23 cellular contexts compared by ENCODE assay signal in the genomic region with DNA sequence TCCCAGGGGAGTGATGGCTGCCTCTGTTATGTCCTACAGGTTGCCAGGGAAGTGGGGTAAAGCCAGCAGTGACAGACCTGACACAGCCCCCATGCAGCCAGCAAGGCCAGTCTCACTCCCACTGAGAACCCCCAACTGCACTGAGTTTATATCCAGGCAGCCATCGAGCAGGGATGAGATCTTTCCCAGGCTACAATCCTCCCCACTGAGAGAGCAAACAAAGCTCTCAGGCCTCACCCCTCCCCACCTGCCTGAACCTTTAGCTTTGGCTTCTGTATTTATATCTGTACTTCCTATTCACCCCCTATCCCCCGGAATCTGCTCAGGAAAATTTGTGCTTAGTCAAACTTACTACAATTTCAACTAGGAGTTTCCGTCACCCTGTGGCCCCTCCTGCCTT.
DNase-seq lines count a peak whose midpoint lies in the region; TF ChIP-seq lines count a peak whose summit lies in the region.
"Had no signal": no experiment of that assay in that cellular context is flagged by ENCODE, and none has a peak within 500 bp of the region (broad histone marks: within the 10 kb centered on the region; RNA-seq: fewer than 3 reads in every experiment).

No MANE protein-coding gene starts in this region.

- H3K27me3 ChIP-seq in H7 (ENCODE audit: control insufficient read depth, insufficient read depth, low read length) (no peaks in the 10 kb centered on the region), endodermal cell (ENCODE audit: control insufficient read depth, insufficient read depth, low read length, poor library complexity, severe bottlenecking) (no peaks in the 10 kb centered on the region), mesendoderm (ENCODE audit: insufficient read depth, low read length, poor library complexity) (no peaks in the 10 kb centered on the region)
- H3K27me3 ChIP-seq: BLaER1 treated with 17β-estradiol and CSF1 and Interleukin-3, amounts not matched to agents 10 nM and 100 nM; SJCRH30 had no signal

- 71 to 72% methylated on average over 2 to 3 of the region's 3 CpGs for WGBS in endodermal cell (ENCODE audit: insufficient coverage in 1 of 2, insufficient read length in 1 of 2), 2 experiments
- WGBS in mesendoderm (ENCODE audit: extremely low coverage, insufficient coverage, low lambda C conversion rate): no CpG with 5 or more reads among the region's 3 CpGs

- H3K18ac ChIP-seq in mesendoderm (ENCODE audit: low read length): peak overlapping the region; percentile 69

- H3K79me1 ChIP-seq in mesendoderm (ENCODE audit: low read length): no peaks in the 10 kb centered on the region

- no peaks in the 10 kb centered on the region for H3K36me3 ChIP-seq in H7 (replicated peaks; ENCODE audit: control insufficient read depth, insufficient read depth, low read length)
- H3K36me3 ChIP-seq in endodermal cell (ENCODE audit: control insufficient read depth, insufficient read depth, low read length): no peaks in the 10 kb centered on the region
- H3K36me3 ChIP-seq in mesendoderm (ENCODE audit: control insufficient read depth, insufficient read depth, low read length): no peaks in the 10 kb centered on the region
- H3K36me3 ChIP-seq: BLaER1 treated with 17β-estradiol and CSF1 and Interleukin-3, amounts not matched to agents 10 nM and 100 nM; HAP-1; SJCRH30 had no signal

- peaks cover 12% of the 10 kb centered on the region for H3K9me3 ChIP-seq in endodermal cell (ENCODE audit: control insufficient read depth, low read length)
- H3K9me3 ChIP-seq: BLaER1 treated with 17β-estradiol and CSF1 and Interleukin-3, amounts not matched to agents 10 nM and 100 nM; HAP-1; SJCRH30 had no signal

- no peak overlapping the region for H4K8ac ChIP-seq in mesendoderm (ENCODE audit: low read depth, low read length)

- no peaks in the 10 kb centered on the region for H3K27me3 Mint-ChIP-seq in endodermal cell (ENCODE audit: insufficient read depth)
- H3K27me3 Mint-ChIP-seq in activated naive CD8-positive, alpha-beta T cell treated with anti-CD3 and anti-CD28 coated beads for 36 hours: no peaks in the 10 kb centered on the region
- H3K27me3 Mint-ChIP-seq: CD4-positive, alpha-beta memory T cell had no signal

- peaks cover 29% of the 10 kb centered on the region for H3K9me3 Mint-ChIP-seq in endodermal cell
- H3K9me3 Mint-ChIP-seq in activated naive CD8-positive, alpha-beta T cell treated with anti-CD3 and anti-CD28 coated beads for 36 hours: peaks cover 4% of the 10 kb centered on the region

- no peak overlapping the region for H3K4me2 ChIP-seq in mesendoderm (ENCODE audit: low read length)
- H3K4me2 ChIP-seq: BLaER1 treated with 17β-estradiol and CSF1 and Interleukin-3, amounts not matched to agents 10 nM and 100 nM; KMS-11 had no signal

- no peak overlapping the region for H3K4ac ChIP-seq in mesendoderm (ENCODE audit: low read depth, low read length)

- H3K4me1 Mint-ChIP-seq in endodermal cell: peaks cover 18% of the 10 kb centered on the region
- H3K4me1 Mint-ChIP-seq in activated naive CD8-positive, alpha-beta T cell treated with anti-CD3 and anti-CD28 coated beads for 36 hours: no peaks in the 10 kb centered on the region
- H3K4me1 Mint-ChIP-seq: CD4-positive, alpha-beta memory T cell had no signal

- H3K4me3 Mint-ChIP-seq in endodermal cell: no peak overlapping the region
- H3K4me3 Mint-ChIP-seq in activated naive CD8-positive, alpha-beta T cell treated with anti-CD3 and anti-CD28 coated beads for 36 hours: no peak overlapping the region

- H4K5ac ChIP-seq in mesendoderm (ENCODE audit: low read length): no peak overlapping the region

- H2BK15ac ChIP-seq in mesendoderm (replicated peaks; ENCODE audit: low read depth): no peak overlapping the region

- H3K79me2 ChIP-seq in mesendoderm (ENCODE audit: control insufficient read depth, insufficient read depth, low read length): no peaks in the 10 kb centered on the region

- H3K4me1 ChIP-seq in endodermal cell (ENCODE audit: control insufficient read depth, insufficient read depth, low read length) (no peaks in the 10 kb centered on the region), mesendoderm (ENCODE audit: control insufficient read depth, low read depth, low read length) (no peaks in the 10 kb centered on the region)
- H3K4me1 ChIP-seq: BLaER1 treated with 17β-estradiol and CSF1 and Interleukin-3, amounts not matched to agents 10 nM and 100 nM; HAP-1; SJCRH30 had no signal

- H3K56ac ChIP-seq in mesendoderm (ENCODE audit: low read length): no peak overlapping the region

- no peak overlapping the region for H2AK5ac ChIP-seq in mesendoderm (ENCODE audit: low read length)

- H3K27ac ChIP-seq in endodermal cell (ENCODE audit: low read depth, low read length) (no peak overlapping the region), mesendoderm (ENCODE audit: low read depth, low read length) (no peak overlapping the region)
- H3K27ac ChIP-seq: BLaER1 treated with 17β-estradiol and CSF1 and Interleukin-3, amounts not matched to agents 10 nM and 100 nM; KMS-11; SJCRH30 had no signal

- no peaks in the 10 kb centered on the region for H3K36me3 Mint-ChIP-seq in endodermal cell (ENCODE audit: low read depth)
- no peaks in the 10 kb centered on the region for H3K36me3 Mint-ChIP-seq in activated naive CD8-positive, alpha-beta T cell treated with anti-CD3 and anti-CD28 coated beads for 36 hours
- H3K36me3 Mint-ChIP-seq: CD4-positive, alpha-beta memory T cell had no signal

- no peak overlapping the region for H2BK5ac ChIP-seq in mesendoderm (ENCODE audit: low read length)

- peak overlapping the region; percentile 57 for H3K27ac Mint-ChIP-seq in endodermal cell
- no peak overlapping the region for H3K27ac Mint-ChIP-seq in activated naive CD8-positive, alpha-beta T cell treated with anti-CD3 and anti-CD28 coated beads for 36 hours
- H3K27ac Mint-ChIP-seq: CD4-positive, alpha-beta memory T cell had no signal

- DNase-seq in NCI-H1417 (lab: John Stamatoyannopoulos, UW) (peak in 2 of 3 experiments; percentile 7 to 36), NCI-H1417 treated with DMSO at 0.1 percent for 48 hours (lab: John Stamatoyannopoulos, UW) (no peak), H7 (peak; percentile 4), endodermal cell (peak; percentile 61), mesendoderm (peak; percentile 24), HUDEP-2 (lab: John Stamatoyannopoulos, UW; ENCODE audit: unreplicated experiment in 76 of 76) (no peak)
- no peak for DNase-seq in activated naive CD4-positive, alpha-beta T cell (lab: John Stamatoyannopoulos, UW)
- DNase-seq in activated naive CD8-positive, alpha-beta T cell treated with anti-CD3 and anti-CD28 coated beads for 36 hours: no peak
- DNase-seq: 8988T; Calu3; CD4-positive, alpha-beta memory T cell; DMS153; GDM1; IMR-90; NCI-H1105; NCI-H1694; NCI-H446; NCI-H774; OCI-M1; SJCRH30 had no signal

- no peak overlapping the region for H3K4me3 ChIP-seq in H7 (ENCODE audit: insufficient read depth, low read depth, low read length)
- H3K4me3 ChIP-seq in endodermal cell (ENCODE audit: low read length): no peak overlapping the region
- H3K4me3 ChIP-seq in mesendoderm (ENCODE audit: low read length): no peak overlapping the region
- H3K4me3 ChIP-seq: BLaER1 treated with 17β-estradiol and CSF1 and Interleukin-3, amounts not matched to agents 10 nM and 100 nM; HAP-1; SJCRH30 had no signal

- H3K9ac ChIP-seq in endodermal cell (ENCODE audit: extremely low read depth, low read length, poor library complexity, severe bottlenecking) (no peak overlapping the region), mesendoderm (ENCODE audit: low read length) (no peak overlapping the region)
- H3K9ac ChIP-seq: BLaER1 treated with 17β-estradiol and CSF1 and Interleukin-3, amounts not matched to agents 10 nM and 100 nM; KMS-11 had no signal

- no peak for TF ChIP-seq CTCF in endodermal cell (conservative IDR thresholded peaks at IDR 0.05)

- no peak overlapping the region for H2BK120ac ChIP-seq in mesendoderm (ENCODE audit: low read depth, low read length)

- no peak overlapping the region for H3K23ac ChIP-seq in mesendoderm (ENCODE audit: low read length)

Comparison
In these comparisons a context has a peak if more than half of its experiments do, and no peak if none do; other contexts are left out.
1. DNase-seq: peak in NCI-H1417 (2 of 3), H7 (single experiment), endodermal cell (single experiment) and mesendoderm (single experiment); none in NCI-H1417 treated with DMSO at 0.1 percent for 48 hours (single experiment), activated naive CD4-positive, alpha-beta T cell (0 of 4), HUDEP-2 (0 of 76) and activated naive CD8-positive, alpha-beta T cell treated with anti-CD3 and anti-CD28 coated beads for 36 hours (single experiment).